ENCODE assay signal across 8 cellular contexts in the genomic region with DNA sequence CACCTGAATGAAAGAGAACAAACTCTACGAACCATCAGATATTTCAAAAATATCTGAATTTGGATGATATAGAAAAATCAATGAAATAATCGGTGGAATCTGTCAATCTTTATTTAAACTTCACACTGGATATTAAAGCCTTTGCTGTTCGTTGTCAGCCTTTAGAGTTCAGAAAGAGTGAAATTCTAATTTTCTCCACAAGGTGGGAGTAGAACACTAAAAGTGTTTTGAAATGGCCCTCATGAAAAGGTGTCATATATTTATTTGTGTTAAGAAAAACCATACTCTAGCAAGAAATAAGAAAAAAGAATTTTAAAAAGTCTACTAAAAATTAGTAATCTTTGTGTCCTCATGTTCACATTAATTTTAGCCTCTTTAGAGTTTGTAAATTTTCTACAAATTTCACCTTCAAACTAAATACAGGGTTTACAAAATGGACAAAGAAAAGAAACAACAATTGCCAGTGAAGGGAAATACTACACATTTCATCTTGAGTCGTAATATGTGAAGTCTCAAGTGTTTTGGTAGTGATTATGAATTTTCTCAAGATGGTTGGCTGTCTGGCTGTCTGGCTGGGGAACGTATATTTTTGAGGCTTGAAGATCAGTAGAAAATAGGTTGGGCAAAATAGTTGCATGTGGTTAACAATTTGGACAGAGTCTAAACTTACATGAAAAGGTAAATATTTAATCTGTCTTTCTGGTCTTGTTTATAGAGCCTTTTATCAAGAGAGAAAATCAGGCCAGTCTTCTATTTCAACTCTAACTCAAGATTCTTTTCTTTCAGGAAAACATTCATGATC. TPM values are rescaled to one million over a fixed set of nuclear protein-coding genes. Genes with fewer than 3 reads are reported as not detected.
A peak's percentile ranks its signal among the peaks of the same experiment; 100 is the strongest.
DNase-seq lines count a peak whose midpoint lies in the region; ATAC-seq and TF ChIP-seq lines count a peak whose summit lies in the region.

No MANE protein-coding gene starts in this region.

- POLR2A ChIA-PET in PC-3 (lab: Charles Lee; ENCODE audit: unreplicated experiment) = no interaction called here

- H3K9ac ChIP-seq in PC-3 (ENCODE audit: low read length) = no peak overlapping the region

- no peak overlapping the region for H3K4me3 Mint-ChIP-seq in osteocyte (ENCODE audit: unreplicated experiment)

- BruUV-seq in PC-3 (replicated peaks; lab: Mats Ljungman, UMichigan) = no TSS peak

- CTCF ChIA-PET in PC-3 (lab: Charles Lee) = no interaction called here

- no peaks in the 10 kb centered on the region for H3K27me3 ChIP-seq in PC-3 (ENCODE audit: low read length)

- intact Hi-C loops in PC-3 (cut with micrococcal nuclease) = loop anchor here (5.0 kb wide), 2 partner anchors 264 to 1229 kb away; no protein-coding TSS in a partner anchor

- H3K27me3 Mint-ChIP-seq in osteocyte (ENCODE audit: unreplicated experiment) = peaks cover 37% of the 10 kb centered on the region

- no peak for TF ChIP-seq POLR2A in erythroblast (IDR thresholded peaks at IDR 0.05; ENCODE audit: low read length)

- peak; percentile 93 for ATAC-seq in GM21381 (IDR thresholded peaks at IDR 0.05; ENCODE audit: unreplicated experiment)
- ATAC-seq in PC-3 = peak; percentile 64
- no peak for ATAC-seq in GM21825 (IDR thresholded peaks at IDR 0.05; ENCODE audit: unreplicated experiment)

- TF ChIP-seq CTCF in PC-3 (conservative IDR thresholded peaks at IDR 0.05; ENCODE audit: low read depth, low read length) (peak; percentile 80), osteocyte (IDR thresholded peaks at IDR 0.05) (peak; percentile 75)

- H3K27ac Mint-ChIP-seq in osteocyte (ENCODE audit: unreplicated experiment) = no peak overlapping the region

- H3K79me2 ChIP-seq in PC-3 (ENCODE audit: low read length) = no peaks in the 10 kb centered on the region

- H3F3A ChIP-seq in PC-3 (ENCODE audit: low read length, unreplicated experiment) = no peaks in the 10 kb centered on the region

- no peak overlapping the region for H3K4me2 ChIP-seq in PC-3 (ENCODE audit: low read length)

- DNase-seq in Daoy (ENCODE audit: low read depth) (peak; percentile 31), PC-3 (peak; percentile 78), erythroblast (lab: John Stamatoyannopoulos, UW) (peak; percentile 46 to 76), osteocyte (ENCODE audit: extremely low spot score, unreplicated experiment) (no peak), activated gamma-delta T cell (lab: John Stamatoyannopoulos, UW) (no peak)
- DNase-seq in Jurkat, Clone E6-1 (ENCODE audit: low read depth, low spot score) = peak; percentile 45

- H3K36me3 ChIP-seq in PC-3 (ENCODE audit: low read depth, low read length) = no peaks in the 10 kb centered on the region

- no peaks in the 10 kb centered on the region for H3K4me1 Mint-ChIP-seq in osteocyte (ENCODE audit: unreplicated experiment)

- no peak overlapping the region for H3K4me3 ChIP-seq in Jurkat, Clone E6-1 (ENCODE audit: low read length)
- no peak overlapping the region for H3K4me3 ChIP-seq in PC-3 (ENCODE audit: low read length)

- H3K9me3 ChIP-seq in PC-3 (ENCODE audit: low read length) = no peaks in the 10 kb centered on the region

- no peak overlapping the region for H2AFZ ChIP-seq in PC-3 (ENCODE audit: low read length)

- H3K27ac ChIP-seq in PC-3 (ENCODE audit: low read length) = no peak overlapping the region

- peaks cover 16% of the 10 kb centered on the region for H3K4me1 ChIP-seq in PC-3 (ENCODE audit: insufficient read depth, low read length)

- H3K9me2 ChIP-seq in PC-3 (replicated peaks; ENCODE audit: low read length) = no peaks in the 10 kb centered on the region

- H3K36me3 Mint-ChIP-seq in osteocyte (ENCODE audit: unreplicated experiment) = no peaks in the 10 kb centered on the region

- H3K9me3 Mint-ChIP-seq in osteocyte (ENCODE audit: unreplicated experiment) = no peaks in the 10 kb centered on the region

- H4K20me1 ChIP-seq in PC-3 (ENCODE audit: low read length) = no peaks in the 10 kb centered on the region

RNA-seq across cellular contexts. Expression of gene DNAJB9, which starts 43.7 kb away (rescaled TPM):
- total RNA-seq in Daoy (2014; rRNA removed; shearing (Covaris generic)) = 26.0 and 27.2 TPM in 2 replicates
- polyA plus RNA-seq in Jurkat, Clone E6-1 (2012; ENCODE audit: insufficient read depth, insufficient read length) = 5.8 TPM
- total RNA-seq in PC-3 (2014; rRNA removed) (19.2 and 24.0 TPM in 2 replicates), osteocyte (20.5 and 23.3 TPM in 2 replicates)

RNA-seq across cellular contexts. Expression of gene THAP5, which starts 43.8 kb away (rescaled TPM):
- 36.1 and 39.6 TPM in 2 replicates for total RNA-seq in Daoy (2014; rRNA removed; shearing (Covaris generic))
- 23.5 TPM for polyA plus RNA-seq in Jurkat, Clone E6-1 (2012; ENCODE audit: insufficient read depth, insufficient read length)
- 8.1 and 11.8 TPM in 2 replicates for total RNA-seq in PC-3 (2014; rRNA removed)
- total RNA-seq in osteocyte = 26.8 and 29.8 TPM in 2 replicates

Comparison
In these comparisons a context has a peak if more than half of its experiments do, and no peak if none do; other contexts are left out.
1. DNase-seq: peak in Daoy (single experiment), Jurkat, Clone E6-1 (single experiment), PC-3 (single experiment) and erythroblast (2 of 2); none in osteocyte (single experiment) and activated gamma-delta T cell (single experiment).